Comparison of ENCODE assay signal across 22 cellular contexts in the genomic region with DNA sequence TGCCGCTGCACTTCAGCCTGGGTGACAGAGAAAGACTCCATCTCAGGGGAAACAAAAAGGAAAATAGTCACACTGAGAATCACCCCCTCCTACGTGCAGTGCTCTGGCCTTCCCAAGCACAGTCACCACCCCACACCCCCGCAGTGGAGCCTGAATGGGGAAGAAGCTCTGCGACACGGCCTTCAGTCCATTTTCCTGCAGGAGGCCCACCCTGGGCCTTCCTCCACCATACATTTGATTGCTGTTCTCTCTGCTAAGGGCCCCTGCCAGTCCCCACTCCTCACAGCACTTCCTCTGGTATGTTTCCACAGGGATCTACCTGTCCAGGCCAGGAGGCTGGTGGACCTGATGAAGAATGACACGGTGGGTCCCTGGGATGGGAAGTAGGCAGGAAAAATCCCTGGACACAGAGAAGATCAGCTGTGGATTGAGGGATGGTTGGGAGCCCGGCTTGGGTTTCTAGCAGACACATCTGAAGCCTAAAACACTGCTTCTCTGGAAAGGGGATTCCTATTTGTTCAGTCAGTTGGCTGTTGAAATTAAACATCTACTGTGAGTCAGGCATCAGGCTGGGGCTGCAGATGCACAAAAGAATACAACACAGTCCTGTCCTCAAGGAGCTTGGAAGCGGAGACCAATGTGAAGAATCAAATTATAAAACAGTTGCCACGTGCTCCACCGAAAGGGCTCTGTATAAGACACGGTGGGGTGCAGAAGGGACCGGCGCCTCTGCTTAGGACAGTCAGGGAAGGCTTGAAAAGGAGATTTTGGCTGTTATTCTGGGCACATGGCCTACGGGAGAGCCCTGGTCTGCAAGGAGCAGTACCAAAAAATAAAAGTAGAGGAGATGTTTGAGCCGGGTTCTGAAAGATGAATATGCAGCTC.
DNase-seq lines count a peak whose midpoint lies in the region; ATAC-seq and TF ChIP-seq lines count a peak whose summit lies in the region.
"Had no signal": no experiment of that assay in that cellular context is flagged by ENCODE, and none has a peak within 500 bp of the region (broad histone marks: within the 10 kb centered on the region; RNA-seq: fewer than 3 reads in every experiment).

No MANE protein-coding gene starts in this region.

- TF ChIP-seq POLR2A in sigmoid colon (IDR thresholded peaks at IDR 0.05), result no peak

- H3K4me3 ChIP-seq in lower lobe of right lung, result no peak overlapping the region
- no peak overlapping the region for H3K4me3 ChIP-seq in sigmoid colon
- H3K4me3 ChIP-seq: HAP-1 had no signal

- intact Hi-C loops in lower lobe of right lung (cut with DNase I) (no loop called here), sigmoid colon (cut with DNase I) (no loop called here)

- H3K9me3 Mint-ChIP-seq in activated T-helper 17 cell treated with anti-CD3 and anti-CD28 coated beads, Interleukin-2, amount 50 U/mL, for 72 hours, result no peaks in the 10 kb centered on the region
- H3K9me3 Mint-ChIP-seq in endothelial cell (ENCODE audit: unreplicated experiment), result no peaks in the 10 kb centered on the region

- TF ChIP-seq EP300 in sigmoid colon (IDR thresholded peaks at IDR 0.05), result no peak

- no peak overlapping the region for H3K27ac Mint-ChIP-seq in activated T-helper 17 cell treated with anti-CD3 and anti-CD28 coated beads, Interleukin-2, amount 50 U/mL, for 72 hours
- H3K27ac Mint-ChIP-seq in endothelial cell (ENCODE audit: unreplicated experiment), result no peak overlapping the region

- H3K27ac ChIP-seq in lower lobe of right lung, result no peak overlapping the region
- H3K27ac ChIP-seq in sigmoid colon, result no peak overlapping the region
- H3K27ac ChIP-seq: HL-60 had no signal

- no peaks in the 10 kb centered on the region for H3K4me1 Mint-ChIP-seq in activated T-helper 17 cell treated with anti-CD3 and anti-CD28 coated beads, Interleukin-2, amount 50 U/mL, for 72 hours
- H3K4me1 Mint-ChIP-seq in endothelial cell (ENCODE audit: unreplicated experiment), result peaks cover 4% of the 10 kb centered on the region
- H3K4me1 Mint-ChIP-seq: IgD-negative memory B cell had no signal

- no peaks in the 10 kb centered on the region for H3K27me3 Mint-ChIP-seq in activated T-helper 17 cell treated with anti-CD3 and anti-CD28 coated beads, Interleukin-2, amount 50 U/mL, for 72 hours
- no peaks in the 10 kb centered on the region for H3K27me3 Mint-ChIP-seq in endothelial cell (ENCODE audit: unreplicated experiment)

- H3K36me3 ChIP-seq in lower lobe of right lung (no peaks in the 10 kb centered on the region), sigmoid colon (no peaks in the 10 kb centered on the region)
- H3K36me3 ChIP-seq: HAP-1 had no signal

- no peaks in the 10 kb centered on the region for H3K4me1 ChIP-seq in lower lobe of right lung
- no peaks in the 10 kb centered on the region for H3K4me1 ChIP-seq in sigmoid colon
- H3K4me1 ChIP-seq: HAP-1 had no signal

- peak; percentile 49 for ATAC-seq in activated T-helper 17 cell treated with anti-CD3 and anti-CD28 coated beads, Interleukin-2, amount 50 U/mL, for 72 hours (replicated peaks)
- ATAC-seq in lower lobe of right lung (peak; percentile 42 to 57), GM19463 (IDR thresholded peaks at IDR 0.05; ENCODE audit: unreplicated experiment) (no peak)

- DNase-seq in activated effector memory CD4-positive, alpha-beta T cell treated with anti-CD3 and anti-CD28 coated beads, Interleukin-2, amount 50 U/mL, for 16 hours, result peak; percentile 55
- DNase-seq in activated effector memory CD4-positive, alpha-beta T cell treated with Interleukin-2 at 50 U/mL for 16 hours, result no peak
- DNase-seq in lower lobe of right lung, result peak; percentile 63
- peak; percentile 50 for DNase-seq in sigmoid colon
- no peak for DNase-seq in hepatic stellate cell (ENCODE audit: low spot score)
- DNase-seq in endothelial cell (ENCODE audit: low spot score), result no peak
- DNase-seq: C1 segment of cervical spinal cord; DMS79; Kasumi-1; MM.1S; NCI-H1105 treated with DMSO at 0.1 percent for 48 hours; NCI-H1694; NCI-H2081 treated with DMSO at 0.1 percent for 48 hours; NCI-H510A; NCI-H748 treated with DMSO at 0.1 percent for 48 hours; NK-92 treated with Interleukin-12 subunit alpha and Interleukin-12 subunit beta, amount 100 ng/mL, for 24 hours; Right ventricle myocardium superior had no signal

- 92% methylated on average over 15 of the region's 15 CpGs for WGBS in sigmoid colon, 2 donors

- H3K27me3 ChIP-seq in lower lobe of right lung (ENCODE audit: low read depth) (no peaks in the 10 kb centered on the region), sigmoid colon (no peaks in the 10 kb centered on the region)

- TF ChIP-seq CTCF in lower lobe of right lung (IDR thresholded peaks at IDR 0.05), result no peak
- TF ChIP-seq CTCF in sigmoid colon (IDR thresholded peaks at IDR 0.05), result no peak
- no peak for TF ChIP-seq CTCF in endothelial cell (IDR thresholded peaks at IDR 0.05; ENCODE audit: unreplicated experiment)

- H3K9me3 ChIP-seq in lower lobe of right lung (no peaks in the 10 kb centered on the region), sigmoid colon (no peaks in the 10 kb centered on the region)
- H3K9me3 ChIP-seq: HAP-1 had no signal

- no peak overlapping the region for H3K4me3 Mint-ChIP-seq in activated T-helper 17 cell treated with anti-CD3 and anti-CD28 coated beads, Interleukin-2, amount 50 U/mL, for 72 hours
- no peak overlapping the region for H3K4me3 Mint-ChIP-seq in endothelial cell (ENCODE audit: unreplicated experiment)
- H3K4me3 Mint-ChIP-seq: IgD-negative memory B cell had no signal

- no peaks in the 10 kb centered on the region for H3K36me3 Mint-ChIP-seq in activated T-helper 17 cell treated with anti-CD3 and anti-CD28 coated beads, Interleukin-2, amount 50 U/mL, for 72 hours (ENCODE audit: low read depth)
- H3K36me3 Mint-ChIP-seq in endothelial cell (ENCODE audit: low read depth, unreplicated experiment), result no peaks in the 10 kb centered on the region
- H3K36me3 Mint-ChIP-seq: IgD-negative memory B cell had no signal

Comparison
In these comparisons a context has a peak if more than half of its experiments do, and no peak if none do; other contexts are left out.
1. DNase-seq: peak in activated effector memory CD4-positive, alpha-beta T cell treated with anti-CD3 and anti-CD28 coated beads, Interleukin-2, amount 50 U/mL, for 16 hours (single experiment), lower lobe of right lung (single experiment) and sigmoid colon (single experiment); none in activated effector memory CD4-positive, alpha-beta T cell treated with Interleukin-2 at 50 U/mL for 16 hours (single experiment), hepatic stellate cell (single experiment) and endothelial cell (single experiment).